Comparison of ENCODE assay signal across 1 cellular context in the genomic region with DNA sequence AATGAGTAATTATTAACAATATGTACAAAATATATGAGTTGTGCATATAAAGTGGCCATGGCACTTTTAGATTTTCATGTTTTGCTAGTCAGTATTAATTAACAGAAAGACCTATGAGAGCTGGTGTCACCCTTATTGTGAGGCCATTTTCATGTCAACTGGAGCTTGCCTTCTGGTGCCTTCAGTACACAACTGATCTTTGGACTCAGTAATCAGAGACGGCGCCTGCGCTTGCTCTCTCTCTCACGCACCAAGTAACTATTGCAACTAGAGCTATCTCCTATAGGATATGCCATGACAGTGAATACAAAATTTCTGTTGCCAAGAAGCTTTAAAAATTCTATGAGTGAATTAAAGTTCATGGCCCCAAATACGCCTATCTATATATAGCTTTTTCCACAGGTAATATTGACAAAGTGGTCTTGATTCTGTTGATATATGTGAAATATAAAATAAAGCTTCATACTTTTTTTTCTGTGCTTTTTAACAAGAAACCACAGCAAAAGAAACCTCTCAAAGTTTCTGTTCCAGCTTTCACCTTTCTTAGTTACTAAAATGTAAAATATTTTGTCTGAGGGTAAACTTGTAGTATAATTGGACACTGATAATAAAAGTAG.
TF ChIP-seq lines count a peak whose summit lies in the region.

No MANE protein-coding gene starts in this region.

TF ChIP-seq in HEK293T, 16 proteins besides CTCF, POLR2A, EP300 and RAD21 (continued from another document):
- TF ChIP-seq FOXM1 (IDR thresholded peaks at IDR 0.05; ENCODE audit: borderline replicate concordance): no peak
- TF ChIP-seq BHLHE40 (IDR thresholded peaks at IDR 0.05; ENCODE audit: borderline replicate concordance): no peak
- TF ChIP-seq NFRKB (IDR thresholded peaks at IDR 0.05): no peak
- no peak for TF ChIP-seq SP1 (IDR thresholded peaks at IDR 0.05)
- TF ChIP-seq FOXK2 (IDR thresholded peaks at IDR 0.05): no peak
- no peak for TF ChIP-seq TARDBP (IDR thresholded peaks at IDR 0.05)
